ENCODE assay signal across 17 cellular contexts in the genomic region with DNA sequence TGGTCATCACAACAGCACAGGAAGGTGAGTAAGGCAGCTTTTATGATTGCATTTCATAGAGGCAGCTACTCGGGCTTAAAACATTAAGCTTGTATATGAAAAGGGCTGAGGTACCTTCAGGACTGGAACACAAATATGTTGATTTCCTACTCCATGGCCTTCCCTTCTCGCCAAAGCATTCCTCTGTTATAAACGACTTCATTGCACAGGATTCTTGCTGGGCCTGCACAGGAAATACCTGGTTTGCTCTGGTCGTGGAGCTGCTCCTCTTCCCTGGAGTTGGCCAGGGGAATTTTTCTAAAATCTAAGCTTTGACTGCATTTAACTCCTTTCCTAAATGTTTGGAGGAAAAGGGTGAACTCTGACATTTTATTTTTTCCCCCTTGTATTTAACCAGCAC. TPM values are rescaled to one million over a fixed set of nuclear protein-coding genes. Genes with fewer than 3 reads are reported as not detected.
DNase-seq lines count a peak whose midpoint lies in the region; ATAC-seq and TF ChIP-seq lines count a peak whose summit lies in the region.
"Had no signal": no experiment of that assay in that cellular context is flagged by ENCODE, and none has a peak within 500 bp of the region (broad histone marks: within the 10 kb centered on the region; RNA-seq: fewer than 3 reads in every experiment).

No MANE protein-coding gene starts in this region.

- H3K27ac Mint-ChIP-seq in GM23338 = no peak overlapping the region

- peaks cover 17% of the 10 kb centered on the region; the same call in 2 of the 3 replicates for H3K4me1 Mint-ChIP-seq in GM23338

- H3K27me3 ChIP-seq in GM23338 (ENCODE audit: insufficient read depth) = no peaks in the 10 kb centered on the region
- no peaks in the 10 kb centered on the region for H3K27me3 ChIP-seq in SJCRH30
- H3K27me3 ChIP-seq in subcutaneous abdominal adipose tissue (ENCODE audit: control insufficient read depth in 5 of 5, insufficient read depth in 4 of 5, low read length in 5 of 5) = no peaks in the 10 kb centered on the region
- no peaks in the 10 kb centered on the region for H3K27me3 ChIP-seq in body of pancreas

- peaks cover 7% of the 10 kb centered on the region for H3F3A ChIP-seq in GM23338 (replicated peaks; ENCODE audit: low read depth)

- ATAC-seq in GM23338 = no peak
- ATAC-seq in body of pancreas = no peak
- ATAC-seq in GM19351 (IDR thresholded peaks at IDR 0.05; ENCODE audit: unreplicated experiment) = no peak

- TF ChIP-seq POLR2A in body of pancreas (IDR thresholded peaks at IDR 0.05) = no peak

- no peak overlapping the region for H3K4me2 ChIP-seq in GM23338
- H3K4me2 ChIP-seq: KMS-11, PC-9 had no signal

- H3K36me3 ChIP-seq in GM23338 (ENCODE audit: insufficient read depth) = no peaks in the 10 kb centered on the region
- H3K36me3 ChIP-seq in SJCRH30 = no peaks in the 10 kb centered on the region
- H3K36me3 ChIP-seq in subcutaneous abdominal adipose tissue (ENCODE audit: control insufficient read depth in 5 of 5, insufficient read depth in 5 of 5, low read length in 5 of 5) = no peaks in the 10 kb centered on the region
- H3K36me3 ChIP-seq in body of pancreas (replicated peaks in 1 of 2; ENCODE audit: insufficient read depth in 1 of 2, low read depth in 2 of 2) = no peaks in the 10 kb centered on the region

- intact Hi-C loops in body of pancreas (cut with DNase I) = no loop called here

- no peak overlapping the region for H3K4me3 Mint-ChIP-seq in GM23338

- 61 to 74% methylated on average over 4 of the region's 4 CpGs for WGBS in body of pancreas, 2 donors

- peaks cover 7% of the 10 kb centered on the region for H3K27me3 Mint-ChIP-seq in GM23338 (ENCODE audit: insufficient read depth, low read depth, poor library complexity)

- TF ChIP-seq CTCF in GM23338 (conservative IDR thresholded peaks at IDR 0.05; ENCODE audit: low read depth in 2 of 2) (no peak), body of pancreas (IDR thresholded peaks at IDR 0.05) (no peak)

- H3K9me2 ChIP-seq in GM23338 (ENCODE audit: insufficient read depth) = no peaks in the 10 kb centered on the region

- no peaks in the 10 kb centered on the region for H4K20me1 ChIP-seq in GM23338 (replicated peaks; ENCODE audit: insufficient read depth)

- peaks cover 31% of the 10 kb centered on the region for H3K79me2 ChIP-seq in GM23338 (replicated peaks; ENCODE audit: insufficient read depth)

- no peaks in the 10 kb centered on the region for H3K9me3 Mint-ChIP-seq in GM23338

- DNase-seq in GM23338 (ENCODE audit: low spot score) (peak; percentile 14), SJCRH30 (no peak), iris pigment epithelial cell (ENCODE audit: low read depth) (peak; percentile 16), DMS53 treated with DMSO at 0.1 percent for 48 hours (lab: John Stamatoyannopoulos, UW; ENCODE audit: unreplicated experiment) (no peak), body of pancreas (no peak)
- DNase-seq: AML-193, COR-L47, EL, NCI-H1436, NCI-H2029, NCI-H2171 treated with DMSO at 0.1 percent for 48 hours, NCI-H510A, NCI-H82, PC-9 had no signal

- no peak overlapping the region for H3K4me3 ChIP-seq in GM23338
- H3K4me3 ChIP-seq in SJCRH30 = no peak overlapping the region
- H3K4me3 ChIP-seq in subcutaneous abdominal adipose tissue (ENCODE audit: low read depth in 1 of 5, low read length in 5 of 5) = no peak overlapping the region
- no peak overlapping the region for H3K4me3 ChIP-seq in body of pancreas
- H3K4me3 ChIP-seq: PC-9 had no signal

- H3K9me3 ChIP-seq in SJCRH30 (replicated peaks) (no peaks in the 10 kb centered on the region), subcutaneous abdominal adipose tissue (ENCODE audit: control insufficient read depth in 5 of 5, low read length in 5 of 5) (no peaks in the 10 kb centered on the region), body of pancreas (no peaks in the 10 kb centered on the region)

- H3K36me3 Mint-ChIP-seq in GM23338 (ENCODE audit: low read depth) = no peaks in the 10 kb centered on the region; the same call in 2 of the 3 replicates

- no peak overlapping the region for H2AFZ ChIP-seq in GM23338
- H2AFZ ChIP-seq: PC-9 had no signal

- H3K27ac ChIP-seq in GM23338 (ENCODE audit: low read depth) (no peak overlapping the region), SJCRH30 (peak overlapping the region; percentile 20; the same call in 1 of the 2 replicates), subcutaneous abdominal adipose tissue (ENCODE audit: low read depth, low read length) (peak overlapping the region; percentile 35), body of pancreas (no peak overlapping the region)
- H3K27ac ChIP-seq: KMS-11, PC-9 had no signal

- H3K4me1 ChIP-seq in GM23338 (ENCODE audit: insufficient read depth) (peaks cover 8% of the 10 kb centered on the region), SJCRH30 (peaks cover 3% of the 10 kb centered on the region; the same call in 1 of the 2 replicates), subcutaneous abdominal adipose tissue (ENCODE audit: control insufficient read depth in 5 of 5, insufficient read depth in 5 of 5, low read length in 5 of 5) (peaks cover 9 to 39% (median 34%) of the 10 kb centered on the region in 5 donors), body of pancreas (peaks cover 25% of the 10 kb centered on the region)

- H3K9ac ChIP-seq in subcutaneous abdominal adipose tissue (ENCODE audit: low read length in 5 of 5) = no peak overlapping the region
- H3K9ac ChIP-seq: KMS-11 had no signal

TF ChIP-seq in GM23338, 12 proteins besides CTCF, POLR2A, EP300 and RAD21:
- TF ChIP-seq EZH2 (IDR thresholded peaks at IDR 0.05; ENCODE audit: low read depth, unreplicated experiment) (no peak), STAT1 (IDR thresholded peaks at IDR 0.05; ENCODE audit: unreplicated experiment) (no peak), JUNB (IDR thresholded peaks at IDR 0.05; ENCODE audit: unreplicated experiment) (no peak), EZH2phosphoT487 (IDR thresholded peaks at IDR 0.05; ENCODE audit: unreplicated experiment) (no peak), NANOG (IDR thresholded peaks at IDR 0.05; ENCODE audit: borderline replicate concordance) (no peak), ZNF331 (CRISPR knock-in tag; IDR thresholded peaks at IDR 0.05; ENCODE audit: low read depth) (no peak)
- TF ChIP-seq, protein P1, sequence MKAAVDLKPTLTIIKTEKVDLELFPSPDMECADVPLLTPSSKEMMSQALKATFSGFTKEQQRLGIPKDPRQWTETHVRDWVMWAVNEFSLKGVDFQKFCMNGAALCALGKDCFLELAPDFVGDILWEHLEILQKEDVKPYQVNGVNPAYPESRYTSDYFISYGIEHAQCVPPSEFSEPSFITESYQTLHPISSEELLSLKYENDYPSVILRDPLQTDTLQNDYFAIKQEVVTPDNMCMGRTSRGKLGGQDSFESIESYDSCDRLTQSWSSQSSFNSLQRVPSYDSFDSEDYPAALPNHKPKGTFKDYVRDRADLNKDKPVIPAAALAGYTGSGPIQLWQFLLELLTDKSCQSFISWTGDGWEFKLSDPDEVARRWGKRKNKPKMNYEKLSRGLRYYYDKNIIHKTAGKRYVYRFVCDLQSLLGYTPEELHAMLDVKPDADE (IDR thresholded peaks at IDR 0.05) = no peak
- TF ChIP-seq, protein P2, sequence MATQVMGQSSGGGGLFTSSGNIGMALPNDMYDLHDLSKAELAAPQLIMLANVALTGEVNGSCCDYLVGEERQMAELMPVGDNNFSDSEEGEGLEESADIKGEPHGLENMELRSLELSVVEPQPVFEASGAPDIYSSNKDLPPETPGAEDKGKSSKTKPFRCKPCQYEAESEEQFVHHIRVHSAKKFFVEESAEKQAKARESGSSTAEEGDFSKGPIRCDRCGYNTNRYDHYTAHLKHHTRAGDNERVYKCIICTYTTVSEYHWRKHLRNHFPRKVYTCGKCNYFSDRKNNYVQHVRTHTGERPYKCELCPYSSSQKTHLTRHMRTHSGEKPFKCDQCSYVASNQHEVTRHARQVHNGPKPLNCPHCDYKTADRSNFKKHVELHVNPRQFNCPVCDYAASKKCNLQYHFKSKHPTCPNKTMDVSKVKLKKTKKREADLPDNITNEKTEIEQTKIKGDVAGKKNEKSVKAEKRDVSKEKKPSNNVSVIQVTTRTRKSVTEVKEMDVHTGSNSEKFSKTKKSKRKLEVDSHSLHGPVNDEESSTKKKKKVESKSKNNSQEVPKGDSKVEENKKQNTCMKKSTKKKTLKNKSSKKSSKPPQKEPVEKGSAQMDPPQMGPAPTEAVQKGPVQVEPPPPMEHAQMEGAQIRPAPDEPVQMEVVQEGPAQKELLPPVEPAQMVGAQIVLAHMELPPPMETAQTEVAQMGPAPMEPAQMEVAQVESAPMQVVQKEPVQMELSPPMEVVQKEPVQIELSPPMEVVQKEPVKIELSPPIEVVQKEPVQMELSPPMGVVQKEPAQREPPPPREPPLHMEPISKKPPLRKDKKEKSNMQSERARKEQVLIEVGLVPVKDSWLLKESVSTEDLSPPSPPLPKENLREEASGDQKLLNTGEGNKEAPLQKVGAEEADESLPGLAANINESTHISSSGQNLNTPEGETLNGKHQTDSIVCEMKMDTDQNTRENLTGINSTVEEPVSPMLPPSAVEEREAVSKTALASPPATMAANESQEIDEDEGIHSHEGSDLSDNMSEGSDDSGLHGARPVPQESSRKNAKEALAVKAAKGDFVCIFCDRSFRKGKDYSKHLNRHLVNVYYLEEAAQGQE (IDR thresholded peaks at IDR 0.05; ENCODE audit: unreplicated experiment) = no peak

RNA-seq across cellular contexts. Expression of a gene that starts 49.0 kb away (rescaled TPM):
- 18.8 and 21.9 TPM in 2 replicates for total RNA-seq in GM23338 (2014; rRNA removed; shearing (Covaris generic))
- 32.4 and 46.6 TPM in 2 replicates for polyA plus RNA-seq in GM23338 (2016; fragmentation: Nextera tagmentation; extraction: Ambion mirVana)
- 44.7 and 62.3 TPM in 2 replicates for total RNA-seq in SJCRH30 (2014; rRNA removed; shearing (Covaris generic))
- 10 to 100 TPM; 38.1 to 58.7 TPM for total RNA-seq in body of pancreas

RNA-seq across cellular contexts. Expression of a gene that starts 51.1 kb away (rescaled TPM):
- 4.2 and 4.5 TPM in 2 replicates for total RNA-seq in GM23338 (2014; rRNA removed; shearing (Covaris generic))
- polyA plus RNA-seq in GM23338 (2016; fragmentation: Nextera tagmentation; extraction: Ambion mirVana) = 1.5 and 1.7 TPM in 2 replicates
- total RNA-seq in SJCRH30 (2014; rRNA removed; shearing (Covaris generic)) = not detected in 2 replicates
- 10 to 100 TPM in 1 of 2 donors, 1 to 10 TPM in 1; 3.1 to 12.5 TPM for total RNA-seq in body of pancreas

Comparison
In these comparisons a context has a peak if more than half of its experiments do, and no peak if none do; other contexts are left out.
1. DNase-seq: peak in GM23338 (single experiment) and iris pigment epithelial cell (single experiment); none in SJCRH30 (0 of 2), DMS53 treated with DMSO at 0.1 percent for 48 hours (single experiment) and body of pancreas (0 of 4).
2. H3K27ac ChIP-seq: peak in SJCRH30 (single experiment) and subcutaneous abdominal adipose tissue (single experiment); none in GM23338 (single experiment) and body of pancreas (0 of 4).